Comparison of ENCODE assay signal across 8 cellular contexts in the genomic region with DNA sequence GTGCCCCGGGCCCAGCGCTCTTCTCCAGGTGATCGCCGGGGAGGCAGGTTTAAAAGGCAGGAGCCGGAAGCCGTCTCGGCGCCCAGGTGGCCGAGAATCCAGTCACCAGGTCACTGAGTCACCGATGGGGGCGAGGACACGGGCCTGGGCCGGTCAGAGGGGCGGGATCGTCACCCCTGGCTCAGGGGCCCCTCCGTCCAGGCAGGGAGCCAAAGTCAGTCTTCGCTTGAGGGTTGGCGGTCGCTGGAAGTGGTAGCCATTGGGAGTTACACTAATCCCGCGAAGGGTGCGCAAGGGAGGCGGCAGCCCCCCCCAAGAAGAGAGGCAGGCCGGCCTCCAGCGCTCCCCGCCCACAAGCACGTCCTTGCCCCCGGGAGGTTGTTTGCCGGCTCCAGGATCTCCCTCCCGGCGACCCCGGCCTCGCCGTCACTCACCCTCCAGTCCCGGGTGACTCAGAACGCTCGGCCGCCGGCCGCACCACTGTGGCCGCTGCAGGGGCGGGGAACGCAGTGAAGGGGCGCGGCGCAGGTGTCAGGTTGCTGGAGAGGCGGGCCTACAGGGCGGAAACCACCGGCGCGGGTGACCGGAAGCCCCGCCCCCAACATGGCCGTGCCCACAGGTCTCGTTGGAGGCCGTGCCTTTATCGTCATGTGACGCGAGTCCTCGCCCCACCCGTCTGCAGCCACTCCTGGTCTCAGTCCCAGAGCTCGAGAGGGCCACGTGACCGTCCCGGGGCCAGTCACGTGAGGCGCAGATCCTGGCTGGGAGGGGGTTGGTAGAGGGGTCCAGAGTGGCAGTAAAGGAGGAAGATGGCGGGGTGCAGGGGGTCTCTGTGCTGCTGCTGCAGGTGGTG.
DNase-seq lines count a peak whose midpoint lies in the region; ATAC-seq lines count a peak whose summit lies in the region.

A gene with protein sequence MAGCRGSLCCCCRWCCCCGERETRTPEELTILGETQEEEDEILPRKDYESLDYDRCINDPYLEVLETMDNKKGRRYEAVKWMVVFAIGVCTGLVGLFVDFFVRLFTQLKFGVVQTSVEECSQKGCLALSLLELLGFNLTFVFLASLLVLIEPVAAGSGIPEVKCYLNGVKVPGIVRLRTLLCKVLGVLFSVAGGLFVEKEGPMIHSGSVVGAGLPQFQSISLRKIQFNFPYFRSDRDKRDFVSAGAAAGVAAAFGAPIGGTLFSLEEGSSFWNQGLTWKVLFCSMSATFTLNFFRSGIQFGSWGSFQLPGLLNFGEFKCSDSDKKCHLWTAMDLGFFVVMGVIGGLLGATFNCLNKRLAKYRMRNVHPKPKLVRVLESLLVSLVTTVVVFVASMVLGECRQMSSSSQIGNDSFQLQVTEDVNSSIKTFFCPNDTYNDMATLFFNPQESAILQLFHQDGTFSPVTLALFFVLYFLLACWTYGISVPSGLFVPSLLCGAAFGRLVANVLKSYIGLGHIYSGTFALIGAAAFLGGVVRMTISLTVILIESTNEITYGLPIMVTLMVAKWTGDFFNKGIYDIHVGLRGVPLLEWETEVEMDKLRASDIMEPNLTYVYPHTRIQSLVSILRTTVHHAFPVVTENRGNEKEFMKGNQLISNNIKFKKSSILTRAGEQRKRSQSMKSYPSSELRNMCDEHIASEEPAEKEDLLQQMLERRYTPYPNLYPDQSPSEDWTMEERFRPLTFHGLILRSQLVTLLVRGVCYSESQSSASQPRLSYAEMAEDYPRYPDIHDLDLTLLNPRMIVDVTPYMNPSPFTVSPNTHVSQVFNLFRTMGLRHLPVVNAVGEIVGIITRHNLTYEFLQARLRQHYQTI (plus strand): TSS at position 738 of the 853 bp plus-strand sequence. CDS start 72 bp downstream, at position 810.
Gene MTHFR, minus strand, starts transcription at position 511 of the 853 bp plus-strand sequence. CDS start 2,848 bp downstream, outside the sequence.

- H3K36me3 Mint-ChIP-seq in central memory CD8-positive, alpha-beta T cell (ENCODE audit: insufficient read depth) = peaks cover 19% of the 10 kb centered on the region

- no peaks in the 10 kb centered on the region for H3K27me3 Mint-ChIP-seq in central memory CD8-positive, alpha-beta T cell

- H3K4me1 Mint-ChIP-seq in central memory CD8-positive, alpha-beta T cell = peaks cover 70% of the 10 kb centered on the region

- no peaks in the 10 kb centered on the region for H3K9me3 Mint-ChIP-seq in central memory CD8-positive, alpha-beta T cell

- ATAC-seq in GM19023 (IDR thresholded peaks at IDR 0.05; ENCODE audit: unreplicated experiment) = peak; percentile 82
- peak; percentile 89 for ATAC-seq in HG03280 (IDR thresholded peaks at IDR 0.05; ENCODE audit: unreplicated experiment)
- ATAC-seq in central memory CD8-positive, alpha-beta T cell (replicated peaks; ENCODE audit: extremely low read depth, poor library complexity, severe bottlenecking) = peak; percentile 87

- peak within 1 kb of the TSS; percentile 100 for H3K4me3 Mint-ChIP-seq in central memory CD8-positive, alpha-beta T cell

- DNase-seq in AG08396 (ENCODE audit: low spot score) (peak; percentile 98), NCI-H345 treated with DMSO at 0.1 percent for 48 hours (lab: John Stamatoyannopoulos, UW; ENCODE audit: unreplicated experiment) (peak; percentile 96), islet precursor cell (peak; percentile 100)
- peak; percentile 93 to 97 (median 95) for DNase-seq in activated CD4-positive, CD25-positive, alpha-beta regulatory T cell (lab: John Stamatoyannopoulos, UW)
- DNase-seq in central memory CD8-positive, alpha-beta T cell (ENCODE audit: low spot score in 2 of 2) = peak; percentile 92 to 95
- DNase-seq in stimulated activated CD4-positive, alpha-beta T cell treated with anti-CD3 and anti-CD28 coated beads, Interleukin-12 subunit alpha, Interleukin-12 subunit beta, amount 100 ng/mL, for 48 hours (ENCODE audit: low read depth in 2 of 3, low spot score in 1 of 3) = peak; percentile 96 to 98 (median 98)

- peak within 1 kb of the TSS; percentile 99 for H3K27ac Mint-ChIP-seq in central memory CD8-positive, alpha-beta T cell (ENCODE audit: low read depth)

Comparison
In these comparisons a context has a peak if more than half of its experiments do, and no peak if none do; other contexts are left out.
1. Peak in every context shown above with its lines: DNase-seq and ATAC-seq.